7 cellular contexts compared by ENCODE assay signal in the genomic region with DNA sequence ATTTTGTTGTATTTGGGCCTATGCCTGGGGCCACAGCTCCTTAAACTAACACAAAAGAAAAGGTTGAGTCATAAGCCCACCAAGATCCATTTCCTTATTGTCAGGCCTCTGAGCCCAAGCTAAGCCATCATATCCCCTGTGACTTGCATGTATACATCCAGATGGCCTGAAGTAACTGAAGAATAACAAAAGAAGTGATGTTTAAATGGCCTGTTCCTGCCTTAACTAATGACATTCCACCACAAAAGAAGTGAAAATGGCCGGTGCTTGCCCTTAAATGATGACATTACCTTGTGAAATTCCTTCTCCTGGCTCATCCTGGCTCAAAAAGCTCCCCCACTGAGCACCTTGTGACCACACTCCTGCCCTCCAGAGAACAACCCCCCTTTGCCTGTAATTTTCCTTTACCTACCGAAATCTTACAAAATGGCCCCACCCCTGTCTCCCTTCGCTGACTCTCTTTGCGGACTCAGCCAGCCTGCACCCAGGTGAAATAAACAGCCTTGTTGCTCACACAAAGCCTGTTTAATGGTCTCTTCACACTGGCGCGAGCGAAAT.
A peak's percentile ranks its signal among the peaks of the same experiment; 100 is the strongest.
DNase-seq lines count a peak whose midpoint lies in the region; TF ChIP-seq lines count a peak whose summit lies in the region.
"Not testable (repeated sequence)": the region's sequence is repeated elsewhere in the genome, so short reads cannot be mapped to it uniquely, and the experiment has no call there.

No MANE protein-coding gene starts in this region.

- peaks cover 18% of the 10 kb centered on the region for H3K36me3 ChIP-seq in HUES48 (ENCODE audit: control insufficient read depth, insufficient read depth, low read length)
- H3K36me3 ChIP-seq in iPS DF 6.9 (ENCODE audit: control insufficient read depth, insufficient read depth, low read length): not testable (repeated sequence)

- in situ Hi-C loops in astrocyte of the cerebellum (cut with HindIII; ENCODE audit: low sequenced_read_pairs): not testable (repeated sequence)

- peak overlapping the region; percentile 95 for H3K9ac ChIP-seq in HUES48 (ENCODE audit: low read depth, low read length)

- no CpG with 5 or more reads among the region's 7 CpGs for WGBS in iPS DF 6.9 (ENCODE audit: insufficient coverage, insufficient read length)

- not testable (repeated sequence) for TF ChIP-seq CTCF in astrocyte of the cerebellum (IDR thresholded peaks at IDR 0.05; ENCODE audit: low read depth, low read length, missing control alignments); endothelial cell (IDR thresholded peaks at IDR 0.05; ENCODE audit: unreplicated experiment); neural crest cell (conservative IDR thresholded peaks at IDR 0.05)

- not testable (repeated sequence) for H3K9me3 Mint-ChIP-seq in endothelial cell (ENCODE audit: unreplicated experiment); neural crest cell

- H3K36me3 Mint-ChIP-seq in endothelial cell (ENCODE audit: low read depth, unreplicated experiment); neural crest cell (ENCODE audit: low read depth): not testable (repeated sequence)

- peak overlapping the region; percentile 80 for H3K27ac Mint-ChIP-seq in endothelial cell (ENCODE audit: unreplicated experiment)
- peak overlapping the region; percentile 57 for H3K27ac Mint-ChIP-seq in neural crest cell (ENCODE audit: unreplicated experiment)

- H3K27ac ChIP-seq in HUES48 (ENCODE audit: low read depth, low read length): peak overlapping the region; percentile 93
- peak overlapping the region; percentile 52 for H3K27ac ChIP-seq in iPS DF 6.9 (ENCODE audit: low read length)

- H3K4me1 ChIP-seq in HUES48 (ENCODE audit: control insufficient read depth, insufficient read depth, low read length): peaks cover 44% of the 10 kb centered on the region
- H3K4me1 ChIP-seq in iPS DF 6.9 (ENCODE audit: control insufficient read depth, insufficient read depth, low read length): not testable (repeated sequence)

- peak overlapping the region; percentile 87 for H3K4me3 ChIP-seq in HUES48 (ENCODE audit: low read depth, low read length)
- not testable (repeated sequence) for H3K4me3 ChIP-seq in astrocyte of the cerebellum (ENCODE audit: low read depth, low read length)
- H3K4me3 ChIP-seq in iPS DF 6.9 (ENCODE audit: low read length): peak overlapping the region; percentile 58; the same call in 1 of the 2 replicates

- DNase-seq in ELF-1 (ENCODE audit: low read depth, low spot score) (peak; percentile 93), astrocyte of the cerebellum (ENCODE audit: low read depth) (peak; percentile 42), iPS DF 6.9 (ENCODE audit: low read depth, low spot score) (peak; percentile 55), iPS-NIHi7 (ENCODE audit: extremely low spot score) (peak; percentile 16)
- DNase-seq in endothelial cell (ENCODE audit: low spot score); neural crest cell (ENCODE audit: low read depth, low spot score): not testable (repeated sequence)

- not testable (repeated sequence) for H3K27me3 ChIP-seq in HUES48 (ENCODE audit: control insufficient read depth, insufficient read depth, low read length); iPS DF 6.9 (ENCODE audit: control insufficient read depth, insufficient read depth, low read length)

- H3K9me3 ChIP-seq in HUES48 (ENCODE audit: control insufficient read depth, insufficient read depth, low read length); iPS DF 6.9 (ENCODE audit: control insufficient read depth, insufficient read depth, low read length): not testable (repeated sequence)

- peak overlapping the region; percentile 74 for H3K4me3 Mint-ChIP-seq in endothelial cell (ENCODE audit: unreplicated experiment)
- H3K4me3 Mint-ChIP-seq in neural crest cell: not testable (repeated sequence)

- H3K27me3 Mint-ChIP-seq in endothelial cell (ENCODE audit: unreplicated experiment); neural crest cell (ENCODE audit: low read depth): not testable (repeated sequence)

- H3K4me1 Mint-ChIP-seq in endothelial cell (ENCODE audit: unreplicated experiment): peaks cover 18% of the 10 kb centered on the region
- H3K4me1 Mint-ChIP-seq in neural crest cell: not testable (repeated sequence)
